1 cellular context compared by ENCODE assay signal in the genomic region with DNA sequence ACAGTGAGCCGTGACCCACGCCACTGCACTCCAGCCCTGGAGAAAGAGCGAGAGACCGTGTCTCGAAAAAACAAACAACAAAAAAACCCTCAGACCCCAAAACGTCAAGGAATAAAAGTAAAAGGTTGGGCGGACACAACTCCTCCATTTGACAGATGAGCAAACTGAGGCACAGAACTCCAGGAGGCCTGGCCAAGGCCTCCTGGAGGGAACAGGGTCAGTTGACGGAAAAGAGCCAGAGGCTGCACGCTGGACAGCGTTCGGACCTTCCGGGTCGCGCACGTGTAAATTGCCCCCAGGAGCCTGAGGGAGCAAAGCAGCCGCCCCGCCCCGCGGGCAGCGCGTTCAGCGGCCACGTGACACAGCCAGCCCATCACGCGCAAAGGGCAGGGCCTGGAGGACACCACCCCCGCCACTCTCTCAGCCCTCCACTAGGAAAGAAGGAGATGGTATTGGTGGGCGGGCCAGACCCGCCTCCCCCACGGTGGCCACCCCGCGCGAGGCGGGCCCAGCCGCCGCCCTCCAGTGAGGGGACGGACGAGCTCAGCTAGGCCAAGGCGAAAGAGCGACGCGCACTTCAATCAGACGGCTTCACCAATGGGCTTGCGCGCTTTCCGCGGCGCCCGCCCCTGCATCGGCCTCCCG.
A peak's percentile ranks its signal among the peaks of the same experiment; 100 is the strongest.
TF ChIP-seq lines count a peak whose summit lies in the region.

No MANE protein-coding gene starts in this region.

TF ChIP-seq in HepG2, 621 proteins besides CTCF, POLR2A, EP300 and RAD21 (continued from another document):
- TF ChIP-seq ZNF350 (CRISPR knock-in tag; IDR thresholded peaks at IDR 0.05; ENCODE audit: borderline replicate concordance, low read depth) (peak; percentile 87), NFATC3 (CRISPR knock-in tag; IDR thresholded peaks at IDR 0.05) (peak; percentile 77; the same call in 1 of the 2 replicates), ZNF766 (CRISPR knock-in tag; IDR thresholded peaks at IDR 0.05; ENCODE audit: borderline replicate concordance) (no peak; the same call in 1 of the 2 replicates), ZC3H13 (CRISPR knock-in tag; IDR thresholded peaks at IDR 0.05) (no peak), ZNF333 (CRISPR knock-in tag; IDR thresholded peaks at IDR 0.05; ENCODE audit: borderline replicate concordance) (no peak), ZNF180 (CRISPR knock-in tag; IDR thresholded peaks at IDR 0.05; ENCODE audit: borderline replicate concordance, low read depth) (no peak), PLRG1 (conservative IDR thresholded peaks at IDR 0.05) (no peak), NFIB (CRISPR knock-in tag; IDR thresholded peaks at IDR 0.05; ENCODE audit: borderline replicate concordance) (no peak), ZNF12 (CRISPR knock-in tag; IDR thresholded peaks at IDR 0.05) (peak; percentile 58; the same call in 1 of the 2 replicates), TOPORS (CRISPR knock-in tag; IDR thresholded peaks at IDR 0.05) (no peak; the same call in 1 of the 2 replicates), ATRX (CRISPR knock-in tag; IDR thresholded peaks at IDR 0.05; ENCODE audit: borderline replicate concordance) (no peak), WIZ (CRISPR knock-in tag; IDR thresholded peaks at IDR 0.05) (no peak), MXD4 (CRISPR knock-in tag; IDR thresholded peaks at IDR 0.05) (peak; percentile 94), CREB1 (IDR thresholded peaks at IDR 0.05) (peak; percentile 87), CREB1 (CRISPR knock-in tag; IDR thresholded peaks at IDR 0.05) (peak; percentile 82), MYC (CRISPR knock-in tag; IDR thresholded peaks at IDR 0.05; ENCODE audit: borderline replicate concordance) (peak; percentile 97), SMARCE1 (IDR thresholded peaks at IDR 0.05; ENCODE audit: borderline replicate concordance) (no peak), NR3C1 (CRISPR knock-in tag; IDR thresholded peaks at IDR 0.05) (no peak)
- TF ChIP-seq, protein P1, sequence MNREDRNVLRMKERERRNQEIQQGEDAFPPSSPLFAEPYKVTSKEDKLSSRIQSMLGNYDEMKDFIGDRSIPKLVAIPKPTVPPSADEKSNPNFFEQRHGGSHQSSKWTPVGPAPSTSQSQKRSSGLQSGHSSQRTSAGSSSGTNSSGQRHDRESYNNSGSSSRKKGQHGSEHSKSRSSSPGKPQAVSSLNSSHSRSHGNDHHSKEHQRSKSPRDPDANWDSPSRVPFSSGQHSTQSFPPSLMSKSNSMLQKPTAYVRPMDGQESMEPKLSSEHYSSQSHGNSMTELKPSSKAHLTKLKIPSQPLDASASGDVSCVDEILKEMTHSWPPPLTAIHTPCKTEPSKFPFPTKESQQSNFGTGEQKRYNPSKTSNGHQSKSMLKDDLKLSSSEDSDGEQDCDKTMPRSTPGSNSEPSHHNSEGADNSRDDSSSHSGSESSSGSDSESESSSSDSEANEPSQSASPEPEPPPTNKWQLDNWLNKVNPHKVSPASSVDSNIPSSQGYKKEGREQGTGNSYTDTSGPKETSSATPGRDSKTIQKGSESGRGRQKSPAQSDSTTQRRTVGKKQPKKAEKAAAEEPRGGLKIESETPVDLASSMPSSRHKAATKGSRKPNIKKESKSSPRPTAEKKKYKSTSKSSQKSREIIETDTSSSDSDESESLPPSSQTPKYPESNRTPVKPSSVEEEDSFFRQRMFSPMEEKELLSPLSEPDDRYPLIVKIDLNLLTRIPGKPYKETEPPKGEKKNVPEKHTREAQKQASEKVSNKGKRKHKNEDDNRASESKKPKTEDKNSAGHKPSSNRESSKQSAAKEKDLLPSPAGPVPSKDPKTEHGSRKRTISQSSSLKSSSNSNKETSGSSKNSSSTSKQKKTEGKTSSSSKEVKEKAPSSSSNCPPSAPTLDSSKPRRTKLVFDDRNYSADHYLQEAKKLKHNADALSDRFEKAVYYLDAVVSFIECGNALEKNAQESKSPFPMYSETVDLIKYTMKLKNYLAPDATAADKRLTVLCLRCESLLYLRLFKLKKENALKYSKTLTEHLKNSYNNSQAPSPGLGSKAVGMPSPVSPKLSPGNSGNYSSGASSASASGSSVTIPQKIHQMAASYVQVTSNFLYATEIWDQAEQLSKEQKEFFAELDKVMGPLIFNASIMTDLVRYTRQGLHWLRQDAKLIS (CRISPR knock-in tag; IDR thresholded peaks at IDR 0.05), result no peak
- TF ChIP-seq, protein P2, sequence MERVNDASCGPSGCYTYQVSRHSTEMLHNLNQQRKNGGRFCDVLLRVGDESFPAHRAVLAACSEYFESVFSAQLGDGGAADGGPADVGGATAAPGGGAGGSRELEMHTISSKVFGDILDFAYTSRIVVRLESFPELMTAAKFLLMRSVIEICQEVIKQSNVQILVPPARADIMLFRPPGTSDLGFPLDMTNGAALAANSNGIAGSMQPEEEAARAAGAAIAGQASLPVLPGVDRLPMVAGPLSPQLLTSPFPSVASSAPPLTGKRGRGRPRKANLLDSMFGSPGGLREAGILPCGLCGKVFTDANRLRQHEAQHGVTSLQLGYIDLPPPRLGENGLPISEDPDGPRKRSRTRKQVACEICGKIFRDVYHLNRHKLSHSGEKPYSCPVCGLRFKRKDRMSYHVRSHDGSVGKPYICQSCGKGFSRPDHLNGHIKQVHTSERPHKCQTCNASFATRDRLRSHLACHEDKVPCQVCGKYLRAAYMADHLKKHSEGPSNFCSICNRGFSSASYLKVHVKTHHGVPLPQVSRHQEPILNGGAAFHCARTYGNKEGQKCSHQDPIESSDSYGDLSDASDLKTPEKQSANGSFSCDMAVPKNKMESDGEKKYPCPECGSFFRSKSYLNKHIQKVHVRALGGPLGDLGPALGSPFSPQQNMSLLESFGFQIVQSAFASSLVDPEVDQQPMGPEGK (CRISPR knock-in tag; IDR thresholded peaks at IDR 0.05), result peak; percentile 87
- TF ChIP-seq, protein P3, sequence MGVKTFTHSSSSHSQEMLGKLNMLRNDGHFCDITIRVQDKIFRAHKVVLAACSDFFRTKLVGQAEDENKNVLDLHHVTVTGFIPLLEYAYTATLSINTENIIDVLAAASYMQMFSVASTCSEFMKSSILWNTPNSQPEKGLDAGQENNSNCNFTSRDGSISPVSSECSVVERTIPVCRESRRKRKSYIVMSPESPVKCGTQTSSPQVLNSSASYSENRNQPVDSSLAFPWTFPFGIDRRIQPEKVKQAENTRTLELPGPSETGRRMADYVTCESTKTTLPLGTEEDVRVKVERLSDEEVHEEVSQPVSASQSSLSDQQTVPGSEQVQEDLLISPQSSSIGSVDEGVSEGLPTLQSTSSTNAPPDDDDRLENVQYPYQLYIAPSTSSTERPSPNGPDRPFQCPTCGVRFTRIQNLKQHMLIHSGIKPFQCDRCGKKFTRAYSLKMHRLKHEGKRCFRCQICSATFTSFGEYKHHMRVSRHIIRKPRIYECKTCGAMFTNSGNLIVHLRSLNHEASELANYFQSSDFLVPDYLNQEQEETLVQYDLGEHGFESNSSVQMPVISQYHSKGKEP (CRISPR knock-in tag; IDR thresholded peaks at IDR 0.05), result 0 out of 2 replicates have a peak, but pooled peaks have one; percentile 30
- TF ChIP-seq, protein P4, sequence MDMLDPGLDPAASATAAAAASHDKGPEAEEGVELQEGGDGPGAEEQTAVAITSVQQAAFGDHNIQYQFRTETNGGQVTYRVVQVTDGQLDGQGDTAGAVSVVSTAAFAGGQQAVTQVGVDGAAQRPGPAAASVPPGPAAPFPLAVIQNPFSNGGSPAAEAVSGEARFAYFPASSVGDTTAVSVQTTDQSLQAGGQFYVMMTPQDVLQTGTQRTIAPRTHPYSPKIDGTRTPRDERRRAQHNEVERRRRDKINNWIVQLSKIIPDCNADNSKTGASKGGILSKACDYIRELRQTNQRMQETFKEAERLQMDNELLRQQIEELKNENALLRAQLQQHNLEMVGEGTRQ (IDR thresholded peaks at IDR 0.05; ENCODE audit: low read depth, low read length), result peak; percentile 92
- TF ChIP-seq, protein P4 (CRISPR knock-in tag; IDR thresholded peaks at IDR 0.05; ENCODE audit: borderline replicate concordance), result peak; percentile 97
TF ChIP-seq in HepG2: peak in this region for 252.
